Comparison of ENCODE assay signal across 13 cellular contexts in the genomic region with DNA sequence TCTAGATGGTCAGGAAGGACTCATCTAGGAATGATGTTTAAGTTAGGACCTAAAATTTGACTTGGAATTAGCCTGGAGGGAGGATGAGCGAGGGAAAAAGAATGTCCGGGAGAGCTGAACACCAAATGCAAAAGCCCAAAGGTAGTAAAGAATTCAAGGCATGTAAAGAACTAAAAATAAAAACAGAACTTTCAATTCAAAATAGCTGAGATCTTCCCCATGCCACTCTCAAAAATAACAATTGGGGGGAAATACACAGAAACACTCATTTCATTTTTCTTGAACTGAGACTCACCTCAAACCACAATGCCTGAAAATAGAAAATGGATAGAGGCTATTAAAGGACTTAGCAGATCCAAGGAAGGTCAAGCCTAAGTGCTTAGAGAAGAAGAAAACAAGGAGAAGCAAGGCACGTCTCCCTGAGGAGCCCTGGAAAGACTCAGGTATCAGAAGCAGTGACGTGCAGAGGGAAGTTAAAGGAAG. TPM values are rescaled to one million over a fixed set of nuclear protein-coding genes. Genes with fewer than 3 reads are reported as not detected.
DNase-seq lines count a peak whose midpoint lies in the region; TF ChIP-seq lines count a peak whose summit lies in the region.
"Had no signal": no experiment of that assay in that cellular context is flagged by ENCODE, and none has a peak within 500 bp of the region (broad histone marks: within the 10 kb centered on the region; RNA-seq: fewer than 3 reads in every experiment).

No MANE protein-coding gene starts in this region.

- H3K4me3 ChIP-seq in AG04449 (ENCODE audit: low read depth, low read length) (no peak overlapping the region), SJSA1 (no peak overlapping the region; the same call in 1 of the 2 replicates), colonic mucosa (no peak overlapping the region)

- POLR2A ChIA-PET in AG04449 (lab: Yijun Ruan, JAX) = interaction anchor here (0.6 to 1.5 kb wide), 3 partner anchors 9 to 170 kb away, joined by 3 to 4 read pairs (median 4); no protein-coding TSS in a partner anchor

- no peaks in the 10 kb centered on the region for H3K36me3 ChIP-seq in SJSA1
- H3K36me3 ChIP-seq in colonic mucosa = no peaks in the 10 kb centered on the region

- in situ Hi-C loops in GM13976 (cut with MboI; ENCODE audit: low sequenced_read_pairs, unreplicated experiment) = no loop called here

- CTCF ChIA-PET in AG04449 (lab: Yijun Ruan, JAX) = interaction anchor here (1.7 kb wide), 1 partner anchor 9 kb away, joined by 4 read pairs; no protein-coding TSS in a partner anchor

- intact Hi-C loops in colonic mucosa (cut with DNase I) = no loop called here

- H3K27ac ChIP-seq in SJSA1 = peak overlapping the region; percentile 64
- H3K27ac ChIP-seq in colonic mucosa = no peak overlapping the region
- H3K27ac ChIP-seq: parathyroid adenoma had no signal

- no peaks in the 10 kb centered on the region for H3K27me3 ChIP-seq in SJSA1 (replicated peaks)
- H3K27me3 ChIP-seq in colonic mucosa = no peaks in the 10 kb centered on the region

- peak; percentile 71 for DNase-seq in AG04449 (ENCODE audit: low read depth, low spot score)
- DNase-seq in GM13976 (ENCODE audit: low spot score) = peak; percentile 45
- peak; percentile 68 to 89 for DNase-seq in SJSA1 (ENCODE audit: low read depth in 1 of 2, low spot score in 2 of 2)
- DNase-seq in iris pigment epithelial cell (ENCODE audit: low read depth) = peak; percentile 31
- no peak for DNase-seq in colonic mucosa
- DNase-seq in SHP77 (lab: John Stamatoyannopoulos, UW) = no peak
- DNase-seq in medulla oblongata (ENCODE audit: extremely low spot score) = no peak
- DNase-seq in NCI-H1048 (lab: John Stamatoyannopoulos, UW) = no peak
- DNase-seq: activated CD4-positive, alpha-beta T cell treated with anti-CD3 and anti-CD28 coated beads, Interleukin-2, amount 50 U/mL, for 48 hours; NCI-H187; stimulated activated CD4-positive, alpha-beta T cell treated with anti-CD3 and anti-CD28 coated beads, Interleukin-15, amount 100 ng/mL, for 24 hours; T-cell had no signal

- no peaks in the 10 kb centered on the region for H3K9me3 ChIP-seq in SJSA1 (replicated peaks)
- H3K9me3 ChIP-seq in colonic mucosa = no peaks in the 10 kb centered on the region

- H3K4me1 ChIP-seq in SJSA1 (replicated peaks) (peaks cover 44% of the 10 kb centered on the region), colonic mucosa (no peaks in the 10 kb centered on the region)
- H3K4me1 ChIP-seq: parathyroid adenoma had no signal

- TF ChIP-seq CTCF in AG04449 (IDR thresholded peaks at IDR 0.05; ENCODE audit: insufficient read depth, low read length, missing control alignments) (no peak), GM13976 (IDR thresholded peaks at IDR 0.05; ENCODE audit: borderline replicate concordance, control extremely low read depth, extremely low read depth, insufficient read depth, missing control alignments) (no peak), colonic mucosa (IDR thresholded peaks at IDR 0.05) (no peak)

- no peak overlapping the region for H3K9ac ChIP-seq in colonic mucosa (ENCODE audit: low read depth in 2 of 2, low read length in 2 of 2)
- H3K9ac ChIP-seq: parathyroid adenoma had no signal

RNA-seq across cellular contexts. Expression of gene PXT1, which starts 10.5 kb away (rescaled TPM):
- total RNA-seq in SJSA1 (2014; rRNA removed; shearing (Covaris generic)) = not detected in 2 replicates
- total RNA-seq in colonic mucosa = not detected

RNA-seq across cellular contexts. Expression of gene KCTD20, which starts 10.6 kb away (rescaled TPM):
- 78.8 and 117 TPM in 2 replicates for total RNA-seq in SJSA1 (2014; rRNA removed; shearing (Covaris generic))
- 10 to 100 TPM; 23.8 to 34.9 TPM for total RNA-seq in colonic mucosa

RNA-seq across cellular contexts. Expression of gene ETV7, which starts 44.7 kb away (rescaled TPM):
- 2.0 TPM in 1 of 2 replicates, not detected in the other for total RNA-seq in SJSA1 (2014; rRNA removed; shearing (Covaris generic))
- total RNA-seq in colonic mucosa = 1 to 10 TPM; 2.9 to 4.5 TPM

Comparison
In these comparisons a context has a peak if more than half of its experiments do, and no peak if none do; other contexts are left out.
1. DNase-seq: peak in AG04449 (single experiment), GM13976 (single experiment), SJSA1 (2 of 2) and iris pigment epithelial cell (single experiment); none in colonic mucosa (single experiment), SHP77 (0 of 2), medulla oblongata (single experiment) and NCI-H1048 (single experiment).